Comparison of ENCODE assay signal across 22 cellular contexts in genomic region chr1:204921855-204922516, GRCh38. TPM values are rescaled to one million over a fixed set of nuclear protein-coding genes. Genes with fewer than 3 reads are reported as not detected.
"Had no signal": no experiment of that assay in that cellular context is flagged by ENCODE, and none has a peak within 500 bp of the region (broad histone marks: within the 10 kb centered on the region; RNA-seq: fewer than 3 reads in every experiment).

No MANE protein-coding gene starts in this region.

- DNase-seq: activated CD4-positive, alpha-beta T cell treated with anti-CD3 and anti-CD28 coated beads for 48 hours; activated CD4-positive, alpha-beta T cell treated with anti-CD3 and anti-CD28 coated beads, Interleukin-2, amount 50 U/mL, for 48 hours; activated CD8-positive, alpha-beta memory T cell treated with anti-CD3 and anti-CD28 coated beads, Interleukin-2, amount 50 U/mL, for 48 hours; activated gamma-delta T cell treated with Interleukin-2 at 50 U/mL for 16 hours; activated naive CD4-positive, alpha-beta T cell treated with anti-CD3 and anti-CD28 coated beads, Interleukin-2, amount 50 U/mL, for 16 hours; activated T-cell treated with anti-CD3 and anti-CD28 coated beads, Interleukin-2, amount 50 U/mL, for 24 hours; amniotic stem cell; central memory CD4-positive, alpha-beta T cell; effector memory CD8-positive, alpha-beta T cell; kidney glomerular epithelial cell; left lung; posterior cingulate gyrus; small intestine; stimulated activated CD4-positive, alpha-beta T cell treated with anti-CD3 and anti-CD28 coated beads, Interleukin-4, amount 100 ng/mL, for 24 hours; T-helper 1 cell had no signal

- ATAC-seq: activated CD4-positive, CD25-positive, alpha-beta regulatory T cell treated with anti-CD3 and anti-CD28 coated beads, Interleukin-2, amount 50 U/mL, for 24 hours; effector memory CD8-positive, alpha-beta T cell; gastroesophageal sphincter; left lung; stimulated activated effector memory CD8-positive, alpha-beta T cell treated with anti-CD3 and anti-CD28 coated beads, Interleukin-12 subunit alpha, Interleukin-12 subunit beta, amount 100 ng/mL, for 72 hours had no signal

- H3K36me3 ChIP-seq: left lung, right lobe of liver, vagina had no signal

- H3K27ac ChIP-seq: coronary artery, left lung, right lobe of liver, vagina had no signal

- H3K9me3 ChIP-seq: gastroesophageal sphincter, left lung, right lobe of liver had no signal

- H3K4me1 ChIP-seq: left lung, vagina had no signal

- H3K27me3 ChIP-seq: gastroesophageal sphincter, right lobe of liver, vagina had no signal

- H3K4me3 ChIP-seq: coronary artery, gastroesophageal sphincter, left lung, right lobe of liver, vagina had no signal

RNA-seq across cellular contexts. Expression of gene NFASC, which starts 51.3 kb away (rescaled TPM):
- total RNA-seq: endothelial cell of umbilical vein had no signal
- polyA plus RNA-seq: endothelial cell of umbilical vein had no signal
